ENCODE assay signal across 1 cellular context in the genomic region with DNA sequence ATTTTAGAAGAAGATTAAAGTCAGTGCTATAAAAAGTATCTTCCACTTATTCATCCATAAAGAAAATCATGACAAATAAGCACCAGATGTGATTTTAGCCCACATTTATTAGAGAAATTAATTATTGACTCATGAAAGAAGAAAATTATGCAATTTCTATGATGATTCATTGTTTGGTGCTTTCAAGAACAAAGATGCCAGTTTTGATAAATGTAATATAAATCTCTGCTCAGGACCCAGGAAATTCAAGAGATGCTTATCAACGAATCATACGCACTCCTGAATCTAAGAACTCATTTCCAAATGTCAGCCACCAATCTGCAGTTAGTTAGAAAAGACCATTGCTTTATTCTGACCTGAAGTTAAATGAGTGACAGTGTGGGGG.
TF ChIP-seq lines count a peak whose summit lies in the region.

No MANE protein-coding gene starts in this region.

TF ChIP-seq in HCT116, 20 proteins besides CTCF, POLR2A, EP300 and RAD21 (continued from another document):
- TF ChIP-seq, protein P1, sequence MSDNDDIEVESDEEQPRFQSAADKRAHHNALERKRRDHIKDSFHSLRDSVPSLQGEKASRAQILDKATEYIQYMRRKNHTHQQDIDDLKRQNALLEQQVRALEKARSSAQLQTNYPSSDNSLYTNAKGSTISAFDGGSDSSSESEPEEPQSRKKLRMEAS (IDR thresholded peaks at IDR 0.05), result peak; percentile 43; the same call in 1 of the 2 replicates
